Comparison of ENCODE assay signal across 10 cellular contexts in genomic region chr17:34254651-34255380, GRCh38. TPM values are rescaled to one million over a fixed set of nuclear protein-coding genes. Genes with fewer than 3 reads are reported as not detected.
DNase-seq lines count a peak whose midpoint lies in the region; ATAC-seq and TF ChIP-seq lines count a peak whose summit lies in the region.
"Had no signal": no experiment of that assay in that cellular context is flagged by ENCODE, and none has a peak within 500 bp of the region (broad histone marks: within the 10 kb centered on the region; RNA-seq: fewer than 3 reads in every experiment).

CCL2 (plus strand) TSS chr17:34255285; CDS start chr17:34255350, 65 bp downstream.

- H3K4me3 ChIP-seq in adrenal gland, result peak within 1 kb of the TSS in 2 of 4 donors; percentile 20 to 49
- peak within 1 kb of the TSS; percentile 63 for H3K4me3 ChIP-seq in psoas muscle

- H3K36me3 Mint-ChIP-seq in activated CD4-positive, alpha-beta T cell treated with anti-CD3 and anti-CD28 coated beads for 36 hours (ENCODE audit: low read depth), result no peaks in the 10 kb centered on the region

- peak; percentile 23 to 51 for TF ChIP-seq POLR2A in adrenal gland (IDR thresholded peaks at IDR 0.05)

- H3K4me1 ChIP-seq in adrenal gland (replicated peaks in 1 of 2) (peaks cover 55 to 62% of the 10 kb centered on the region in 2 donors), psoas muscle (peaks cover 34% of the 10 kb centered on the region)

- peaks cover 39% of the 10 kb centered on the region for H3K27me3 Mint-ChIP-seq in activated CD4-positive, alpha-beta T cell treated with anti-CD3 and anti-CD28 coated beads for 36 hours

- no peaks in the 10 kb centered on the region for H3K9me3 ChIP-seq in adrenal gland (replicated peaks in 1 of 3)
- no peaks in the 10 kb centered on the region for H3K9me3 ChIP-seq in psoas muscle

- CTCF ChIA-PET in activated CD4-positive, alpha-beta T cell treated with anti-CD3 and anti-CD28 coated beads for 36 hours (lab: Charles Lee), result no interaction called here

- no peaks in the 10 kb centered on the region for H3K27me3 ChIP-seq in adrenal gland
- peaks cover 0 to 12% (median 0%) of the 10 kb centered on the region in 3 donors for H3K27me3 ChIP-seq in psoas muscle (ENCODE audit: insufficient read depth in 3 of 3, low read length in 2 of 3)

- POLR2A ChIA-PET in activated CD4-positive, alpha-beta T cell treated with anti-CD3 and anti-CD28 coated beads for 36 hours (lab: Charles Lee), result no interaction called here

- no peaks in the 10 kb centered on the region for H3K9me3 Mint-ChIP-seq in activated CD4-positive, alpha-beta T cell treated with anti-CD3 and anti-CD28 coated beads for 36 hours (ENCODE audit: low read depth)

- H3K4me3 Mint-ChIP-seq in activated CD4-positive, alpha-beta T cell treated with anti-CD3 and anti-CD28 coated beads for 36 hours, result no peak within 1 kb of the TSS

- peak within 1 kb of the TSS in 4 of 5 donors; percentile 34 to 84 (median 66) for H3K27ac ChIP-seq in adrenal gland
- peak within 1 kb of the TSS; percentile 58 for H3K27ac ChIP-seq in psoas muscle
- H3K27ac ChIP-seq: 22Rv1 had no signal

- H3K36me3 ChIP-seq in adrenal gland (replicated peaks in 1 of 2) (no peaks in the 10 kb centered on the region), psoas muscle (ENCODE audit: insufficient read depth in 1 of 2, low read depth in 1 of 2) (no peaks in the 10 kb centered on the region)

- no peak within 1 kb of the TSS for H3K27ac Mint-ChIP-seq in activated CD4-positive, alpha-beta T cell treated with anti-CD3 and anti-CD28 coated beads for 36 hours

- 2 to 5% (median 5%) methylated on average over 11 of the region's 11 CpGs for whole genome bisulfite sequencing in adrenal gland, 4 donors
- WGBS in psoas muscle, 3 donors, result 5 to 16% (median 8%) methylated on average over 11 of the region's 11 CpGs

- peaks cover 6% of the 10 kb centered on the region for H3K4me1 Mint-ChIP-seq in activated CD4-positive, alpha-beta T cell treated with anti-CD3 and anti-CD28 coated beads for 36 hours

- DNase-seq in DMS 273 (lab: John Stamatoyannopoulos, UW; ENCODE audit: unreplicated experiment), result peak; percentile 19
- DNase-seq in DMS 273 treated with DMSO at 0.1 percent for 48 hours (lab: John Stamatoyannopoulos, UW), result no peak
- peak in 6 of 7 donors; percentile 64 to 91 (median 76) for DNase-seq in adrenal gland
- peak; percentile 84 for DNase-seq in left cardiac atrium
- DNase-seq in psoas muscle, result peak; percentile 62 to 68
- DNase-seq in activated CD4-positive, alpha-beta T cell treated with anti-CD3 and anti-CD28 coated beads for 36 hours, result no peak
- no peak for DNase-seq in GM13976 (ENCODE audit: low spot score)

- TF ChIP-seq CTCF in adrenal gland (IDR thresholded peaks at IDR 0.05) (no peak), psoas muscle (IDR thresholded peaks at IDR 0.05) (no peak), GM13976 (IDR thresholded peaks at IDR 0.05; ENCODE audit: borderline replicate concordance, control extremely low read depth, extremely low read depth, insufficient read depth, missing control alignments) (no peak)

- in situ Hi-C loops in GM13976 (cut with MboI; ENCODE audit: low sequenced_read_pairs, unreplicated experiment), result no loop called here

- intact Hi-C loops in adrenal gland (cut with DNase I) (loop anchor here in 1 of 2 donors (5.0 kb wide), 1 partner anchor 62 kb away; the partner anchor contains the start of gene CCL8), left cardiac atrium (cut with DNase I) (loop anchor here in 1 of 2 donors (5.0 kb wide), 1 partner anchor 53 kb away; no protein-coding TSS in a partner anchor), psoas muscle (cut with DNase I) (loop anchor here (5.0 kb wide), 2 partner anchors 38 to 57 kb away; no protein-coding TSS in a partner anchor)
- intact Hi-C loops in activated CD4-positive, alpha-beta T cell treated with anti-CD3 and anti-CD28 coated beads for 36 hours (cut with DNase I, micrococcal nuclease), result no loop called here

- ATAC-seq in left cardiac atrium, result peak; percentile 62 to 74
- peak; percentile 46 to 56 (median 52) for ATAC-seq in psoas muscle
- ATAC-seq in HG02678 (IDR thresholded peaks at IDR 0.05; ENCODE audit: unreplicated experiment), result no peak
- ATAC-seq in activated CD4-positive, alpha-beta T cell treated with anti-CD3 and anti-CD28 coated beads for 36 hours, result no peak

RNA-seq across cellular contexts. Expression of gene CCL2, which starts in this region (rescaled TPM):
- total RNA-seq in adrenal gland (100 to 1,000 TPM in 3 of 8 donors, 10 to 100 TPM in 5; 11.4 to 241 (median 72.2) TPM), left cardiac atrium (100 to 1,000 TPM in 1 of 2 donors, 10 to 100 TPM in 1; 36.8 to 268 TPM), psoas muscle (10 to 100 TPM in 2 of 4 donors, 1 to 10 TPM in 2; 5.0 to 28.3 (median 17.2) TPM)
- polyA plus RNA-seq in adrenal gland (100 to 1,000 TPM in 2 of 3 donors, 10 to 100 TPM in 1; 64.3 to 330 (median 121) TPM), psoas muscle (10 to 100 TPM in 1 of 3 donors, 1 to 10 TPM in 2; 7.2 to 12.8 (median 8.0) TPM)
- not detected for total RNA-seq in activated CD4-positive, alpha-beta T cell treated with anti-CD3 and anti-CD28 coated beads for 36 hours
- total RNA-seq: T-helper 2 cell treated with Interferon-gamma antibody and Interleukin-4, amounts not matched to agents 100 ng/mL and 5 ng/mL, for 36 hours had no signal

Comparison
In these comparisons a context has a peak if more than half of its experiments do, and no peak if none do; other contexts are left out.
1. RNA of gene CCL2 (total RNA-seq): 36.8 to 268 TPM in left cardiac atrium, 11.4 to 241 TPM in adrenal gland and 5.0 to 28.3 TPM in psoas muscle; not detected in activated CD4-positive, alpha-beta T cell treated with anti-CD3 and anti-CD28 coated beads for 36 hours; every median in the first group is over 4 times any median in the second.
2. RNA of gene CCL2 (polyA plus RNA-seq): 64.3 to 330 TPM in adrenal gland; 7.2 to 12.8 TPM in psoas muscle; every median in the first group is over 4 times any median in the second.
3. DNase-seq: peak in DMS 273 (single experiment), adrenal gland (6 of 7), left cardiac atrium (single experiment) and psoas muscle (2 of 2); none in DMS 273 treated with DMSO at 0.1 percent for 48 hours (single experiment), activated CD4-positive, alpha-beta T cell treated with anti-CD3 and anti-CD28 coated beads for 36 hours (single experiment) and GM13976 (single experiment).
4. ATAC-seq: peak in left cardiac atrium (2 of 2) and psoas muscle (4 of 4); none in HG02678 (single experiment) and activated CD4-positive, alpha-beta T cell treated with anti-CD3 and anti-CD28 coated beads for 36 hours (single experiment).
5. intact Hi-C loops: an anchor here in psoas muscle (5.0 kb wide); none called in activated CD4-positive, alpha-beta T cell treated with anti-CD3 and anti-CD28 coated beads for 36 hours.